ENCODE assay signal across 6 cellular contexts in the genomic region with DNA sequence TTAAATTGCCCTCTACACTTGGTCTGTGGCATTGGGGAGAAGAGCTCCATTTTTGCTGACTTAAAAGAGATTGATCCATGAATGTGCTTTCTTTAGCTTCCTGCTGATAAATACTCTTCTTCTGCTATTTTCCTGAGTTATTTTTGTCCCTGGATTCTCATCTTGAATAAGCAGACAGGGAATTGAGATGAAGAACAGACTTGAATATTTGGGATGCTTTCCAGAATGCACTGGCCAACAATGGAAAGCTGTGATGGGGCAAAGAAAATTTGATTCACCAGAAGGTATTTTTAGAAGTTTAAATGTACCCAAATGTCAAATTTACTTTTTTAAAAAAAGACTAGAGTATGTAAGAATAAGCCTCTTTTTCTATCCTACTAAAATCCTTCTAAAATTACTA.
"Had no signal": no experiment of that assay in that cellular context is flagged by ENCODE, and none has a peak within 500 bp of the region (broad histone marks: within the 10 kb centered on the region; RNA-seq: fewer than 3 reads in every experiment).

No MANE protein-coding gene starts in this region.

- H3K9ac ChIP-seq: GM23248 had no signal

- H2AFZ ChIP-seq: GM23248 had no signal

- H3K9me3 ChIP-seq: HAP-1 had no signal

- H3K36me3 ChIP-seq: HAP-1 had no signal

- H3K27ac ChIP-seq: GM23248, HL-60 had no signal

- H3K4me3 ChIP-seq: GM23248, HAP-1 had no signal

- DNase-seq: GM23248, GOT3, H7, HFFc6 had no signal

- H3K4me1 ChIP-seq: HAP-1 had no signal
